In genomic region chr6:168031411-168032382, GRCh38 we compare ENCODE assay signal across 11 cellular contexts. TPM values are rescaled to one million over a fixed set of nuclear protein-coding genes. Genes with fewer than 3 reads are reported as not detected.
DNase-seq lines count a peak whose midpoint lies in the region; TF ChIP-seq lines count a peak whose summit lies in the region.
"Had no signal": no experiment of that assay in that cellular context is flagged by ENCODE, and none has a peak within 500 bp of the region (broad histone marks: within the 10 kb centered on the region; RNA-seq: fewer than 3 reads in every experiment).

No MANE protein-coding gene starts in this region.

- H3K4me1 ChIP-seq in testis, result no peaks in the 10 kb centered on the region
- H3K4me1 ChIP-seq in CD8-positive, alpha-beta memory T cell (ENCODE audit: insufficient read depth, low read length), result no peaks in the 10 kb centered on the region

- peak overlapping the region; percentile 69 for H3K4me3 Mint-ChIP-seq in HFFc6
- H3K4me3 Mint-ChIP-seq in CD8-positive, alpha-beta memory T cell, result no peak overlapping the region
- H3K4me3 Mint-ChIP-seq: activated naive CD4-positive, alpha-beta T cell treated with anti-CD3 and anti-CD28 coated beads for 36 hours; WTC11 had no signal

- WGBS in testis, 2 donors, result 61 to 67% methylated on average over 20 of the region's 20 CpGs

- H3K27ac ChIP-seq in testis, result peak overlapping the region in 1 of 2 donors; percentile 64
- no peak overlapping the region for H3K27ac ChIP-seq in CD8-positive, alpha-beta memory T cell (ENCODE audit: low read depth, low read length)

- DNase-seq in HFFc6, result peak; percentile 46
- peak; percentile 68 for DNase-seq in astrocyte of the cerebellum (ENCODE audit: low read depth)
- DNase-seq in islet precursor cell, result peak; percentile 38
- DNase-seq in testis, result peak; percentile 58
- DNase-seq in stimulated activated naive CD4-positive, alpha-beta T cell treated with Interleukin-2 at 50 U/mL for 16 hours (lab: John Stamatoyannopoulos, UW), result no peak
- no peak for DNase-seq in CD8-positive, alpha-beta memory T cell
- no peak for DNase-seq in AML-193 (lab: John Stamatoyannopoulos, UW)
- DNase-seq: activated naive CD4-positive, alpha-beta T cell treated with anti-CD3 and anti-CD28 coated beads for 36 hours; NCI-H748 treated with DMSO at 0.1 percent for 48 hours had no signal

- no peaks in the 10 kb centered on the region for H3K9me3 Mint-ChIP-seq in HFFc6
- peaks cover 0 to 8% (median 3%) of the 10 kb centered on the region in 5 donors for H3K9me3 Mint-ChIP-seq in CD8-positive, alpha-beta memory T cell
- H3K9me3 Mint-ChIP-seq: activated naive CD4-positive, alpha-beta T cell treated with anti-CD3 and anti-CD28 coated beads for 36 hours; WTC11 had no signal

- H3K4me1 Mint-ChIP-seq in HFFc6 (ENCODE audit: low read depth), result peaks cover 47% of the 10 kb centered on the region
- H3K4me1 Mint-ChIP-seq in CD8-positive, alpha-beta memory T cell, result peaks cover 1 to 7% (median 6%) of the 10 kb centered on the region in 3 donors

- TF ChIP-seq POLR2A in testis (IDR thresholded peaks at IDR 0.05), result no peak

- no peaks in the 10 kb centered on the region for H3K27me3 ChIP-seq in testis
- H3K27me3 ChIP-seq in CD8-positive, alpha-beta memory T cell (ENCODE audit: insufficient read depth, low read length, poor library complexity, severe bottlenecking), result no peaks in the 10 kb centered on the region

- no peaks in the 10 kb centered on the region for H3K36me3 Mint-ChIP-seq in HFFc6 (ENCODE audit: low read depth)
- peaks cover 0 to 1% (median 0%) of the 10 kb centered on the region in 3 donors for H3K36me3 Mint-ChIP-seq in CD8-positive, alpha-beta memory T cell
- H3K36me3 Mint-ChIP-seq: WTC11 had no signal

- H3K27me3 Mint-ChIP-seq in HFFc6 (ENCODE audit: insufficient read depth), result peaks cover 4% of the 10 kb centered on the region; the same call in 1 of the 2 replicates
- peaks cover 23 to 35% of the 10 kb centered on the region in 2 donors for H3K27me3 Mint-ChIP-seq in CD8-positive, alpha-beta memory T cell

- H3K9me3 ChIP-seq in testis, result no peaks in the 10 kb centered on the region
- H3K9me3 ChIP-seq in CD8-positive, alpha-beta memory T cell (ENCODE audit: low read length), result no peaks in the 10 kb centered on the region

- POLR2A ChIA-PET in CD8-positive, alpha-beta memory T cell (lab: Charles Lee), result no interaction called here

- no peaks in the 10 kb centered on the region for H3K36me3 ChIP-seq in testis (ENCODE audit: low read depth, missing control alignments)
- no peaks in the 10 kb centered on the region for H3K36me3 ChIP-seq in CD8-positive, alpha-beta memory T cell (ENCODE audit: insufficient read depth, low read length)

- H3K27ac Mint-ChIP-seq in HFFc6, result peak overlapping the region; percentile 89
- H3K27ac Mint-ChIP-seq in CD8-positive, alpha-beta memory T cell, result no peak overlapping the region
- H3K27ac Mint-ChIP-seq: activated naive CD4-positive, alpha-beta T cell treated with anti-CD3 and anti-CD28 coated beads for 36 hours; WTC11 had no signal

- intact Hi-C loops in testis (cut with DNase I; ENCODE audit: low total_unique reads), result no loop called here

- TF ChIP-seq CTCF in HFFc6 (IDR thresholded peaks at IDR 0.05), result no peak
- no peak for TF ChIP-seq CTCF in astrocyte of the cerebellum (IDR thresholded peaks at IDR 0.05; ENCODE audit: low read depth, low read length, missing control alignments)
- TF ChIP-seq CTCF in testis (IDR thresholded peaks at IDR 0.05), result no peak

- in situ Hi-C loops in astrocyte of the cerebellum (cut with HindIII; ENCODE audit: low sequenced_read_pairs), result no loop called here

- CTCF ChIA-PET in CD8-positive, alpha-beta memory T cell (lab: Charles Lee), result no interaction called here

- H3K4me3 ChIP-seq in astrocyte of the cerebellum (ENCODE audit: low read depth, low read length) (no peak overlapping the region), testis (no peak overlapping the region)
- no peak overlapping the region for H3K4me3 ChIP-seq in CD8-positive, alpha-beta memory T cell (ENCODE audit: low read length)

RNA-seq across cellular contexts. Expression of gene KIF25, which starts 34.2 kb away (rescaled TPM):
- total RNA-seq in HFFc6 (2021; fragmentation: NEBNext Ultra II Directional; extraction: Animal tissue kit (Norgen Biotek cat#: 25700)), result not detected
- 1 to 10 TPM; 1.6 to 5.0 TPM for total RNA-seq in testis
- polyA plus RNA-seq in testis (ENCODE audit: insufficient read depth, low read depth, low replicate concordance), result 1.1 TPM
- total RNA-seq in CD8-positive, alpha-beta memory T cell, result not detected
- polyA plus RNA-seq in CD8-positive, alpha-beta memory T cell, result not detected
- total RNA-seq: activated naive CD4-positive, alpha-beta T cell treated with anti-CD3 and anti-CD28 coated beads for 36 hours; mammary epithelial cell had no signal
- polyA plus RNA-seq: mammary epithelial cell had no signal

RNA-seq across cellular contexts. Expression of gene FRMD1, which starts 47.3 kb away (rescaled TPM):
- total RNA-seq in HFFc6 (2021; fragmentation: NEBNext Ultra II Directional; extraction: Animal tissue kit (Norgen Biotek cat#: 25700)), result not detected
- 10 to 100 TPM in 1 of 2 donors, 1 to 10 TPM in 1; 7.2 to 13.5 TPM for total RNA-seq in testis
- polyA plus RNA-seq in testis (ENCODE audit: insufficient read depth, low read depth, low replicate concordance), result 8.0 TPM
- total RNA-seq in CD8-positive, alpha-beta memory T cell, result not detected
- polyA plus RNA-seq in CD8-positive, alpha-beta memory T cell, result not detected
- total RNA-seq: activated naive CD4-positive, alpha-beta T cell treated with anti-CD3 and anti-CD28 coated beads for 36 hours; mammary epithelial cell had no signal

Comparison
In these comparisons a context has a peak if more than half of its experiments do, and no peak if none do; other contexts are left out.
1. DNase-seq: peak in HFFc6 (single experiment), astrocyte of the cerebellum (single experiment), islet precursor cell (single experiment) and testis (single experiment); none in stimulated activated naive CD4-positive, alpha-beta T cell treated with Interleukin-2 at 50 U/mL for 16 hours (single experiment), CD8-positive, alpha-beta memory T cell (0 of 5) and AML-193 (0 of 2).
2. RNA of gene FRMD1, which starts 47.3 kb away (total RNA-seq): 7.2 to 13.5 TPM in testis; not detected in HFFc6 and not detected in CD8-positive, alpha-beta memory T cell; every median in the first group is over 4 times any median in the second.